In the genomic region with DNA sequence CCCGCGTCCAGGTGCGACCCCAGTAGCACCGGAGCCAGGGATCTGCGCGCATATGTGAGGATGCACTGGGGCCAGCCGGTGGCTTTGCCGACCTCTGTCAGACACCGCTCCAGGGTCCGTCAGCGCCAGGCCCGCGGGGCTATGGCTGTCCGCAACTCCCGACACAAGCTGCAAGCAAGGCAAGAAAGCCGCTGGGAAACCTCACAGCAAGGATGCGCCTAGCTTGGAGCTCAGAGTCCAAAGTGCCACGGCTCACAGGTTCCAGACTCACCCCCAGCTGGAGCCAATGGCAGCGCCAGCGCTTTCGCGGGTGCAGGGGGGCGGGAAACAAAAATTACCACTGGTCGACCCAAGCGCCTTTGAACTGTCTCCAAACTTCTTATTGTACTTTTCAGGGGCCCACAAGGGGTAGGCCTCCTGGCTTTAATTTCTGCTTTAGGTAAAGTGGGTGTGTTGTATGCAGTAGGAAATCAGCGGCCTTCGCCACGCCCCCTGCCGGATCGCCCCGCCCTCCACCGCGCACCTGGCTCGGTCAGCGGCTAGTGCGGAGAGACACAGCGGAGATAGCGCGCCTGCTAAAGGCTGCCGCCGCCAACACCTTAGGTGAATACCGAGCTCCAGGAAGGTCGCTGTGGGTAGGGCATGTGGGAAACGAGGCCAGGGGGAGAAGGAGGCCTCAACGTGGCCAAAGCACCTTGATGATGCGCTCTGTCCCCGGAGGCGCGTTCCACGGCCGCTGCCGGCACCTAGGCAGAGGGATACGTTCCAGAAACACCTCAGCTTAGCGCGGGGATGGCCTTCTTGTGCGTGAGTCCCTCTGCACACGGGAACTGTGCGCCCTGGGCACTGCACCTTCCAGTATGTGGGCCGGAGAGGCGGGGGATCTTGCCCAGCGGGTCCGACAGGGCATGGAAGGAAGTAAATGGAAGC, we compare ENCODE assay signal across 9 cellular contexts.
DNase-seq lines count a peak whose midpoint lies in the region; ATAC-seq and TF ChIP-seq lines count a peak whose summit lies in the region.
"Had no signal": no experiment of that assay in that cellular context is flagged by ENCODE, and none has a peak within 500 bp of the region (broad histone marks: within the 10 kb centered on the region; RNA-seq: fewer than 3 reads in every experiment).

No MANE protein-coding gene starts in this region.

- DNase-seq in Right ventricle myocardium inferior (ENCODE audit: missing footprints), result peak; percentile 77
- DNase-seq in right atrium auricular region (ENCODE audit: low spot score), result no peak
- DNase-seq in activated CD8-positive, alpha-beta memory T cell treated with anti-CD3 and anti-CD28 coated beads, Interleukin-2, amount 10 ng/mL, durations not matched to agents 7 days and 5 days, result peak; percentile 75
- peak; percentile 65 for DNase-seq in germinal center (ENCODE audit: low spot score)
- DNase-seq in stimulated activated CD4-positive, alpha-beta T cell treated with anti-CD3 and anti-CD28 coated beads, Interleukin-1b, Interleukin-23, amount 100 ng/mL, for 4 hours (ENCODE audit: low read depth in 2 of 2), result peak; percentile 75 to 80
- no peak for DNase-seq in mesenteric fat pad (ENCODE audit: low spot score)
- no peak for DNase-seq in COR-L47 (lab: John Stamatoyannopoulos, UW)

- H3K4me1 Mint-ChIP-seq in activated CD8-positive, alpha-beta memory T cell treated with anti-CD3 and anti-CD28 coated beads, Interleukin-2, amount 10 ng/mL, durations not matched to agents 7 days and 5 days, result peaks cover 17% of the 10 kb centered on the region

- no peaks in the 10 kb centered on the region for H3K9me3 Mint-ChIP-seq in activated CD8-positive, alpha-beta memory T cell treated with anti-CD3 and anti-CD28 coated beads, Interleukin-2, amount 10 ng/mL, durations not matched to agents 7 days and 5 days (ENCODE audit: low read depth)

- CTCF ChIA-PET in activated CD8-positive, alpha-beta memory T cell treated with anti-CD3 and anti-CD28 coated beads, Interleukin-2, amount 10 ng/mL, durations not matched to agents 7 days and 5 days (lab: Charles Lee), result no interaction called here

- intact Hi-C loops in Right ventricle myocardium inferior (cut with DNase I), result no loop called here

- H3K4me3 Mint-ChIP-seq in activated CD8-positive, alpha-beta memory T cell treated with anti-CD3 and anti-CD28 coated beads, Interleukin-2, amount 10 ng/mL, durations not matched to agents 7 days and 5 days, result no peak overlapping the region

- peaks cover 3% of the 10 kb centered on the region for H3K36me3 Mint-ChIP-seq in activated CD8-positive, alpha-beta memory T cell treated with anti-CD3 and anti-CD28 coated beads, Interleukin-2, amount 10 ng/mL, durations not matched to agents 7 days and 5 days

- no peak for TF ChIP-seq CTCF in right atrium auricular region (IDR thresholded peaks at IDR 0.05)

- H3K27me3 ChIP-seq in right atrium auricular region, result peaks cover 0 to 10% of the 10 kb centered on the region in 2 donors
- H3K27me3 ChIP-seq: BLaER1 treated with 17β-estradiol and CSF1 and Interleukin-3, amounts not matched to agents 10 nM and 100 nM had no signal

- no peak overlapping the region for H3K27ac Mint-ChIP-seq in activated CD8-positive, alpha-beta memory T cell treated with anti-CD3 and anti-CD28 coated beads, Interleukin-2, amount 10 ng/mL, durations not matched to agents 7 days and 5 days

- H3K27me3 Mint-ChIP-seq in activated CD8-positive, alpha-beta memory T cell treated with anti-CD3 and anti-CD28 coated beads, Interleukin-2, amount 10 ng/mL, durations not matched to agents 7 days and 5 days, result peaks cover 16% of the 10 kb centered on the region

- no peak overlapping the region for H3K27ac ChIP-seq in right atrium auricular region
- H3K27ac ChIP-seq: BLaER1 treated with 17β-estradiol and CSF1 and Interleukin-3, amounts not matched to agents 10 nM and 100 nM had no signal

- no peaks in the 10 kb centered on the region for H3K36me3 ChIP-seq in right atrium auricular region
- H3K36me3 ChIP-seq: BLaER1 treated with 17β-estradiol and CSF1 and Interleukin-3, amounts not matched to agents 10 nM and 100 nM had no signal

- ATAC-seq in Right ventricle myocardium inferior (no peak), HG02623 (IDR thresholded peaks at IDR 0.05; ENCODE audit: unreplicated experiment) (no peak)
- peak; percentile 96 for ATAC-seq in activated CD8-positive, alpha-beta memory T cell treated with anti-CD3 and anti-CD28 coated beads, Interleukin-2, amount 10 ng/mL, durations not matched to agents 7 days and 5 days

- H3K4me1 ChIP-seq in right atrium auricular region, result no peaks in the 10 kb centered on the region

- H3K9me3 ChIP-seq in right atrium auricular region, result no peaks in the 10 kb centered on the region

- H3K4me3 ChIP-seq in right atrium auricular region, result peak overlapping the region in 1 of 2 donors; percentile 26
- H3K4me3 ChIP-seq: BLaER1 treated with 17β-estradiol and CSF1 and Interleukin-3, amounts not matched to agents 10 nM and 100 nM had no signal

Comparison
In these comparisons a context has a peak if more than half of its experiments do, and no peak if none do; other contexts are left out.
1. DNase-seq: peak in Right ventricle myocardium inferior (single experiment), activated CD8-positive, alpha-beta memory T cell treated with anti-CD3 and anti-CD28 coated beads, Interleukin-2, amount 10 ng/mL, durations not matched to agents 7 days and 5 days (single experiment), germinal center (single experiment) and stimulated activated CD4-positive, alpha-beta T cell treated with anti-CD3 and anti-CD28 coated beads, Interleukin-1b, Interleukin-23, amount 100 ng/mL, for 4 hours (2 of 2); none in right atrium auricular region (single experiment), mesenteric fat pad (single experiment) and COR-L47 (single experiment).